8 cellular contexts compared by ENCODE assay signal in genomic region chr11:506238-506949, GRCh38. TPM values are rescaled to one million over a fixed set of nuclear protein-coding genes. Genes with fewer than 3 reads are reported as not detected.
A peak's percentile ranks its signal among the peaks of the same experiment; 100 is the strongest.
DNase-seq lines count a peak whose midpoint lies in the region; ATAC-seq and TF ChIP-seq lines count a peak whose summit lies in the region.

No MANE protein-coding gene starts in this region.

- peaks cover 23% of the 10 kb centered on the region for H3K36me3 ChIP-seq in right atrium auricular region
- H3K36me3 ChIP-seq in prostate gland, result no peaks in the 10 kb centered on the region
- H3K36me3 ChIP-seq in urinary bladder (ENCODE audit: insufficient read depth), result no peaks in the 10 kb centered on the region

- intact Hi-C loops in prostate gland (cut with DNase I), result loop anchor here (5.0 to 10.0 kb wide), 2 partner anchors 99 to 272 kb away; partner anchors contain the start of genes PSMD13 and SIRT3

- TF ChIP-seq POLR2A in prostate gland (IDR thresholded peaks at IDR 0.05), result peak; percentile 50

- H3K27me3 ChIP-seq in right atrium auricular region (no peaks in the 10 kb centered on the region), prostate gland (replicated peaks; ENCODE audit: insufficient read depth) (no peaks in the 10 kb centered on the region)

- no peaks in the 10 kb centered on the region for H3K9me3 ChIP-seq in right atrium auricular region
- no peaks in the 10 kb centered on the region for H3K9me3 ChIP-seq in prostate gland

- H3K4me3 ChIP-seq in right atrium auricular region (peak overlapping the region; percentile 79 to 95), prostate gland (peak overlapping the region; percentile 79 to 92), urinary bladder (ENCODE audit: low read depth, low read length) (peak overlapping the region; percentile 69)

- TF ChIP-seq CTCF in GM13976 (IDR thresholded peaks at IDR 0.05; ENCODE audit: borderline replicate concordance, control extremely low read depth, extremely low read depth, insufficient read depth, missing control alignments) (no peak), right atrium auricular region (IDR thresholded peaks at IDR 0.05) (no peak), prostate gland (IDR thresholded peaks at IDR 0.05) (peak in 2 of 4 experiments; percentile 32 to 35)

- in situ Hi-C loops in GM13976 (cut with MboI; ENCODE audit: low sequenced_read_pairs, unreplicated experiment), result no loop called here

- under 1% methylated on average over 63 of the region's 63 CpGs for WGBS in prostate gland
- under 1% methylated on average over 63 of the region's 63 CpGs for WGBS in urinary bladder

- peak; percentile 56 for ATAC-seq in HG02870 (IDR thresholded peaks at IDR 0.05; ENCODE audit: unreplicated experiment)

- H3K27ac ChIP-seq in right atrium auricular region, result peak overlapping the region; percentile 100
- H3K27ac ChIP-seq in prostate gland, result peak overlapping the region; percentile 99
- peak overlapping the region; percentile 100 for H3K27ac ChIP-seq in urinary bladder (ENCODE audit: low read depth)

- peaks cover 0 to 57% of the 10 kb centered on the region in 2 donors for H3K4me1 ChIP-seq in right atrium auricular region
- H3K4me1 ChIP-seq in prostate gland (replicated peaks), result peaks cover 14% of the 10 kb centered on the region
- no peaks in the 10 kb centered on the region for H3K4me1 ChIP-seq in urinary bladder (ENCODE audit: insufficient read depth)

- DNase-seq in GM13976 (ENCODE audit: low spot score) (peak; percentile 99), NCI-H146 treated with DMSO at 0.1 percent for 48 hours (lab: John Stamatoyannopoulos, UW; ENCODE audit: unreplicated experiment) (peak; percentile 72), T-helper 1 cell (peak; percentile 95 to 98 (median 96)), amygdala (lab: John Stamatoyannopoulos, UW) (peak; percentile 78 to 99 (median 96)), right atrium auricular region (ENCODE audit: low spot score) (peak; percentile 97), prostate gland (ENCODE audit: low spot score) (peak; percentile 95)

RNA-seq across cellular contexts. Expression of gene RNH1, which starts 0.6 kb away (rescaled TPM):
- total RNA-seq in right atrium auricular region (100 to 1,000 TPM; 185 to 248 TPM), prostate gland (100 to 1,000 TPM; 221 to 272 TPM), urinary bladder (71.5 TPM)
- polyA plus RNA-seq in urinary bladder, result 271 TPM

RNA-seq across cellular contexts. Expression of gene HRAS, which starts 29.0 kb away (rescaled TPM):
- total RNA-seq in right atrium auricular region (10 to 100 TPM; 31.7 to 48.1 TPM), prostate gland (10 to 100 TPM; 47.0 to 62.8 TPM), urinary bladder (8.7 TPM)
- 79.0 TPM for polyA plus RNA-seq in urinary bladder

RNA-seq across cellular contexts. Expression of gene LRRC56, which starts 30.9 kb away (rescaled TPM):
- under 1 TPM; 0.12 to 0.15 TPM for total RNA-seq in right atrium auricular region
- total RNA-seq in prostate gland, result 1 to 10 TPM; 1.9 to 9.1 TPM
- 0.90 TPM for total RNA-seq in urinary bladder
- polyA plus RNA-seq in urinary bladder, result 0.96 TPM

RNA-seq across cellular contexts. Expression of gene LMNTD2, which starts 54.1 kb away (rescaled TPM):
- under 1 TPM; 0.33 to 0.86 TPM for total RNA-seq in right atrium auricular region
- 10 to 100 TPM in 1 of 2 donors, 1 to 10 TPM in 1; 8.7 to 19.2 TPM for total RNA-seq in prostate gland
- total RNA-seq in urinary bladder, result 0.37 TPM
- 1.2 TPM for polyA plus RNA-seq in urinary bladder

RNA-seq across cellular contexts. Expression of gene RASSF7, which starts 54.4 kb away (rescaled TPM):
- 10 to 100 TPM in 1 of 2 donors, 1 to 10 TPM in 1; 8.5 to 13.0 TPM for total RNA-seq in right atrium auricular region
- 100 to 1,000 TPM in 1 of 2 donors, 10 to 100 TPM in 1; 49.4 to 107 TPM for total RNA-seq in prostate gland
- total RNA-seq in urinary bladder, result 3.3 TPM
- polyA plus RNA-seq in urinary bladder, result 13.8 TPM

Comparison
In these comparisons a context has a peak if more than half of its experiments do, and no peak if none do; other contexts are left out.
1. Peak in every context shown above with its lines: DNase-seq, ATAC-seq, H3K4me3 ChIP-seq and H3K27ac ChIP-seq.